9 cellular contexts compared by ENCODE assay signal in genomic region chr14:42110167-42110566, GRCh38.
DNase-seq lines count a peak whose midpoint lies in the region; ATAC-seq and TF ChIP-seq lines count a peak whose summit lies in the region.
"Had no signal": no experiment of that assay in that cellular context is flagged by ENCODE, and none has a peak within 500 bp of the region (broad histone marks: within the 10 kb centered on the region; RNA-seq: fewer than 3 reads in every experiment).

No MANE protein-coding gene starts in this region.

- H4K8ac ChIP-seq in neuronal stem cell (ENCODE audit: low read depth, low read length): no peak overlapping the region

- H3K9me2 ChIP-seq in Loucy (replicated peaks; ENCODE audit: low read depth, low read length): no peaks in the 10 kb centered on the region

- DNase-seq in AG08396 (ENCODE audit: low spot score) (peak; percentile 36), neuronal stem cell (ENCODE audit: low spot score) (no peak), upper lobe of left lung (no peak)

- H2AFZ ChIP-seq in Loucy (ENCODE audit: low read length) (no peak overlapping the region), neuronal stem cell (ENCODE audit: low read length) (peak overlapping the region; percentile 3)

- no peaks in the 10 kb centered on the region for H3K36me3 ChIP-seq in Loucy (ENCODE audit: insufficient read depth, low read length)
- no peaks in the 10 kb centered on the region for H3K36me3 ChIP-seq in neuronal stem cell (replicated peaks in 1 of 2; ENCODE audit: control insufficient read depth in 2 of 2, insufficient read depth in 2 of 2, low read length in 2 of 2)
- no peaks in the 10 kb centered on the region for H3K36me3 ChIP-seq in upper lobe of left lung
- H3K36me3 ChIP-seq: thoracic aorta had no signal

- ATAC-seq in GM19395 (IDR thresholded peaks at IDR 0.05; ENCODE audit: unreplicated experiment): peak; percentile 93
- no peak for ATAC-seq in upper lobe of left lung (ENCODE audit: low FRiP score in 2 of 2)
- no peak for ATAC-seq in GM19397 (IDR thresholded peaks at IDR 0.05; ENCODE audit: unreplicated experiment)
- no peak for ATAC-seq in HG02763 (IDR thresholded peaks at IDR 0.05; ENCODE audit: unreplicated experiment)

- peak overlapping the region; percentile 17 for H3K14ac ChIP-seq in neuronal stem cell (ENCODE audit: low read length)

- H2BK12ac ChIP-seq in neuronal stem cell (ENCODE audit: low read length): no peak overlapping the region

- H3K4me3 ChIP-seq in Loucy (ENCODE audit: low read length, poor library complexity, severe bottlenecking) (no peak overlapping the region), WI38 (ENCODE audit: low read depth, low read length) (no peak overlapping the region), neuronal stem cell (ENCODE audit: low read length in 2 of 2) (no peak overlapping the region), upper lobe of left lung (no peak overlapping the region)
- H3K4me3 ChIP-seq: thoracic aorta had no signal

- H4K20me1 ChIP-seq in Loucy (ENCODE audit: insufficient read depth, low read length, poor library complexity, severe bottlenecking): no peaks in the 10 kb centered on the region

- H3K4ac ChIP-seq in neuronal stem cell (ENCODE audit: low read length): no peak overlapping the region

- no peak overlapping the region for H3K4me2 ChIP-seq in Loucy (ENCODE audit: low read depth, low read length, poor library complexity, severe bottlenecking)
- no peak overlapping the region for H3K4me2 ChIP-seq in neuronal stem cell (ENCODE audit: insufficient read depth, low read length, poor library complexity, severe bottlenecking)

- no peak overlapping the region for H2BK5ac ChIP-seq in neuronal stem cell (ENCODE audit: low read length)

- H2AK5ac ChIP-seq in neuronal stem cell (ENCODE audit: low read depth, low read length): no peak overlapping the region

- H3K27ac ChIP-seq in neuronal stem cell (replicated peaks; ENCODE audit: low read length) (no peak overlapping the region), upper lobe of left lung (no peak overlapping the region)
- H3K27ac ChIP-seq: thoracic aorta had no signal

- H3K9ac ChIP-seq in Loucy (ENCODE audit: low read depth, low read length, poor library complexity, severe bottlenecking) (no peak overlapping the region), neuronal stem cell (ENCODE audit: low read depth, low read length, poor library complexity) (no peak overlapping the region)

- H3K18ac ChIP-seq in neuronal stem cell (ENCODE audit: low read length): no peak overlapping the region

- H4K91ac ChIP-seq in neuronal stem cell (ENCODE audit: low read depth, low read length, poor library complexity): no peak overlapping the region

- H3K9me3 ChIP-seq in Loucy (ENCODE audit: insufficient read depth, low read depth, low read length) (no peaks in the 10 kb centered on the region), neuronal stem cell (replicated peaks in 1 of 2; ENCODE audit: control insufficient read depth in 2 of 2, insufficient read depth in 1 of 2, low read depth in 1 of 2, low read length in 2 of 2) (peaks cover 9 to 10% of the 10 kb centered on the region in 2 donors), upper lobe of left lung (peaks cover 0 to 27% (median 6%) of the 10 kb centered on the region in 4 donors)

- H3K23ac ChIP-seq in neuronal stem cell (ENCODE audit: low read depth, low read length, poor library complexity): no peak overlapping the region

- TF ChIP-seq POLR2A in upper lobe of left lung (IDR thresholded peaks at IDR 0.05): no peak

- no peak for TF ChIP-seq EP300 in upper lobe of left lung (IDR thresholded peaks at IDR 0.05)

- no peaks in the 10 kb centered on the region for H3K79me2 ChIP-seq in Loucy (ENCODE audit: insufficient read depth, low read length)

- no peaks in the 10 kb centered on the region for H3K4me1 ChIP-seq in Loucy (ENCODE audit: insufficient read depth, low read length, poor library complexity, severe bottlenecking)
- no peaks in the 10 kb centered on the region for H3K4me1 ChIP-seq in neuronal stem cell (ENCODE audit: control insufficient read depth in 2 of 2, insufficient read depth in 1 of 2, low read depth in 1 of 2, low read length in 2 of 2)
- no peaks in the 10 kb centered on the region for H3K4me1 ChIP-seq in upper lobe of left lung

- no peaks in the 10 kb centered on the region for H3F3A ChIP-seq in Loucy (ENCODE audit: low read depth)

- no CpG with 5 or more reads among the region's 1 CpG for WGBS in neuronal stem cell (ENCODE audit: extremely low coverage in 2 of 2, insufficient read length in 2 of 2, insufficient replicate concordance in 1 of 2), 2 donors
- 65 to 85% methylated on average over 1 of the region's 1 CpG for WGBS in upper lobe of left lung, 2 donors

- peak; percentile 64 for TF ChIP-seq CTCF in Loucy (conservative IDR thresholded peaks at IDR 0.05; ENCODE audit: low read length)
- peak; percentile 60 for TF ChIP-seq CTCF in WI38 (IDR thresholded peaks at IDR 0.05; ENCODE audit: low read depth, low read length)
- TF ChIP-seq CTCF in upper lobe of left lung (IDR thresholded peaks at IDR 0.05): no peak

- H3K27me3 ChIP-seq in Loucy (ENCODE audit: insufficient read depth, low read length, poor library complexity, severe bottlenecking): no peaks in the 10 kb centered on the region
- H3K27me3 ChIP-seq in neuronal stem cell (ENCODE audit: control insufficient read depth in 3 of 3, insufficient read depth in 3 of 3, low read depth in 1 of 3, low read length in 3 of 3): no peaks in the 10 kb centered on the region
- no peaks in the 10 kb centered on the region for H3K27me3 ChIP-seq in upper lobe of left lung

- no peak overlapping the region for H2BK15ac ChIP-seq in neuronal stem cell (ENCODE audit: low read length)

- H3K79me1 ChIP-seq in neuronal stem cell (ENCODE audit: low read depth, low read length): no peaks in the 10 kb centered on the region

- no peak overlapping the region for H2BK120ac ChIP-seq in neuronal stem cell (ENCODE audit: low read depth, low read length)

Comparison
In these comparisons a context has a peak if more than half of its experiments do, and no peak if none do; other contexts are left out.
1. CTCF ChIP-seq: peak in Loucy (single experiment) and WI38 (single experiment); none in upper lobe of left lung (0 of 6).